ENCODE assay signal across 21 cellular contexts in the genomic region with DNA sequence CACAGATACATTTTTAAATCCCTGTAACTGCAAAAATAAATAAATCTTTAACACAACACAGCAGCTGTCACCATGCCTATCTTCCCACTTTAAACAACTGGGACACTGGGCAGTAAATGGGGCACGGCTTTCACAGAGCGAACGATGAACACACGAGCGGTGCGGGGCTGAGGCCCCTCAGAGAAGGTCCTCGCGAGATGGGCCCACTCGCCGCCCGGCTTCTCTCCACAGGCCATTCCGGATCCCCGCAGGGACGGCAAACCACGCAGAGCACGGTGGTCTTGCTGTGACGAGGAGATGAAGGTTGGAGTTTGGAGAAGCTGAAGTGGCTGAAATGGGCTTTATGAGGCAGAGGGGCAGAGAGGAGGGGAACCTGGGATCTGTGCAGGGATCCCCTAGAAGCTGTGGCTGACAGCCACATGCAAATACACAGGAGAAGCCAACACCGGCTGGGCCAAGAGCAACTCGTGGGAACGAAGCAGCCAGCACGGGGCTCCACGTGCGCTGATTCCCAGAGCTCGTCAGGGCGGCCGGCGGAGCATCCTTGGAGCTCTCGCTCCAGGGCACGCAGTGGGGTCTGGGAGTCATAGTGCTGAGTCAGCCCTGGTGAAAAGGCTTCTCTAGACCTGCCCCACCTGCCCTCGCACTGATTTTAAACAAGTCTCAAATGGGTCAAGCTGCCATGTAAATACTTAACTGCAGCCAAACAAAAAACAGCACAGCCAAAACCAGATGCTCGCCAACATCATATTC. TPM values are rescaled to one million over a fixed set of nuclear protein-coding genes. Genes with fewer than 3 reads are reported as not detected.
DNase-seq lines count a peak whose midpoint lies in the region; ATAC-seq and TF ChIP-seq lines count a peak whose summit lies in the region.
"Had no signal": no experiment of that assay in that cellular context is flagged by ENCODE, and none has a peak within 500 bp of the region (broad histone marks: within the 10 kb centered on the region; RNA-seq: fewer than 3 reads in every experiment).

No MANE protein-coding gene starts in this region.

- H3K9me3 Mint-ChIP-seq in endodermal cell, result no peaks in the 10 kb centered on the region
- no peaks in the 10 kb centered on the region for H3K9me3 Mint-ChIP-seq in nephron progenitor cell
- no peaks in the 10 kb centered on the region for H3K9me3 Mint-ChIP-seq in activated CD8-positive, alpha-beta memory T cell treated with anti-CD3 and anti-CD28 coated beads, Interleukin-2, amount 10 ng/mL, durations not matched to agents 7 days and 5 days (ENCODE audit: low read depth)
- H3K9me3 Mint-ChIP-seq: CD4-positive, alpha-beta memory T cell; IgD-negative memory B cell; T-cell had no signal

- TF ChIP-seq CTCF in endodermal cell (conservative IDR thresholded peaks at IDR 0.05), result no peak
- no peak for TF ChIP-seq CTCF in nephron progenitor cell (IDR thresholded peaks at IDR 0.05)

- H3K27ac Mint-ChIP-seq in endodermal cell (no peak overlapping the region), nephron progenitor cell (peak overlapping the region; percentile 29)
- no peak overlapping the region for H3K27ac Mint-ChIP-seq in activated CD8-positive, alpha-beta memory T cell treated with anti-CD3 and anti-CD28 coated beads, Interleukin-2, amount 10 ng/mL, durations not matched to agents 7 days and 5 days
- H3K27ac Mint-ChIP-seq: IgD-negative memory B cell, T-cell had no signal

- no peaks in the 10 kb centered on the region for H3K9me3 ChIP-seq in endodermal cell (ENCODE audit: control insufficient read depth, low read length)

- H3K9ac ChIP-seq in endodermal cell (ENCODE audit: extremely low read depth, low read length, poor library complexity, severe bottlenecking), result no peak overlapping the region

- H3K36me3 Mint-ChIP-seq in endodermal cell (ENCODE audit: low read depth) (peaks cover 65% of the 10 kb centered on the region), nephron progenitor cell (ENCODE audit: low read depth) (peaks cover 41% of the 10 kb centered on the region)
- peaks cover 4% of the 10 kb centered on the region for H3K36me3 Mint-ChIP-seq in activated CD8-positive, alpha-beta memory T cell treated with anti-CD3 and anti-CD28 coated beads, Interleukin-2, amount 10 ng/mL, durations not matched to agents 7 days and 5 days

- H3K4me1 ChIP-seq in endodermal cell (ENCODE audit: control insufficient read depth, insufficient read depth, low read length), result no peaks in the 10 kb centered on the region

- no peaks in the 10 kb centered on the region for H3K27me3 ChIP-seq in endodermal cell (ENCODE audit: control insufficient read depth, insufficient read depth, low read length, poor library complexity, severe bottlenecking)

- no peak for ATAC-seq in activated CD8-positive, alpha-beta memory T cell treated with anti-CD3 and anti-CD28 coated beads, Interleukin-2, amount 10 ng/mL, durations not matched to agents 7 days and 5 days
- ATAC-seq in HG02798 (IDR thresholded peaks at IDR 0.05; ENCODE audit: poor library complexity, unreplicated experiment), result no peak
- ATAC-seq: T-cell had no signal

- peak; percentile 78 for DNase-seq in ELF-1 (ENCODE audit: low read depth, low spot score)
- DNase-seq in NCI-H446 treated with DMSO at 0.1 percent for 48 hours (lab: John Stamatoyannopoulos, UW), result peak; percentile 38
- DNase-seq in endodermal cell, result peak; percentile 48
- no peak for DNase-seq in nephron progenitor cell
- DNase-seq in activated CD8-positive, alpha-beta memory T cell treated with anti-CD3 and anti-CD28 coated beads, Interleukin-2, amount 10 ng/mL, durations not matched to agents 7 days and 5 days, result no peak
- DNase-seq in DMS79 treated with DMSO at 0.1 percent for 48 hours (lab: John Stamatoyannopoulos, UW), result no peak
- no peak for DNase-seq in GM19240 (ENCODE audit: insufficient read length, low spot score)
- DNase-seq: C1 segment of cervical spinal cord; CD4-positive, alpha-beta memory T cell; COR-L47; DMS79; NCI-H1092; NCI-H1417 treated with DMSO at 0.1 percent for 48 hours; NCI-H1930; NCI-H2107; NCI-H526 treated with DMSO at 0.1 percent for 48 hours; PC-9; Right ventricle myocardium superior; T-cell had no signal

- H3K4me1 Mint-ChIP-seq in endodermal cell (peaks cover 7% of the 10 kb centered on the region), nephron progenitor cell (peaks cover 43% of the 10 kb centered on the region)
- H3K4me1 Mint-ChIP-seq in activated CD8-positive, alpha-beta memory T cell treated with anti-CD3 and anti-CD28 coated beads, Interleukin-2, amount 10 ng/mL, durations not matched to agents 7 days and 5 days, result no peaks in the 10 kb centered on the region
- H3K4me1 Mint-ChIP-seq: CD4-positive, alpha-beta memory T cell; IgD-negative memory B cell; T-cell had no signal

- H3K4me3 Mint-ChIP-seq in endodermal cell, result no peak overlapping the region
- H3K4me3 Mint-ChIP-seq in nephron progenitor cell, result no peak overlapping the region
- H3K4me3 Mint-ChIP-seq in activated CD8-positive, alpha-beta memory T cell treated with anti-CD3 and anti-CD28 coated beads, Interleukin-2, amount 10 ng/mL, durations not matched to agents 7 days and 5 days, result no peak overlapping the region
- H3K4me3 Mint-ChIP-seq: CD4-positive, alpha-beta memory T cell; IgD-negative memory B cell; T-cell had no signal

- no peak overlapping the region for H3K27ac ChIP-seq in endodermal cell (ENCODE audit: low read depth, low read length)
- H3K27ac ChIP-seq: PC-9 had no signal

- WGBS in endodermal cell (ENCODE audit: insufficient coverage in 1 of 2, insufficient read length in 1 of 2), 2 experiments, result 91 to 93% methylated on average over 20 to 31 of the region's 31 CpGs

- no peak overlapping the region for H3K4me3 ChIP-seq in endodermal cell (ENCODE audit: low read length)
- H3K4me3 ChIP-seq: PC-9 had no signal

- peaks cover 45% of the 10 kb centered on the region for H3K36me3 ChIP-seq in endodermal cell (ENCODE audit: control insufficient read depth, insufficient read depth, low read length)

- peaks cover 41% of the 10 kb centered on the region for H3K27me3 Mint-ChIP-seq in endodermal cell (ENCODE audit: insufficient read depth)
- peaks cover 5% of the 10 kb centered on the region for H3K27me3 Mint-ChIP-seq in nephron progenitor cell (ENCODE audit: low read depth, poor library complexity)
- no peaks in the 10 kb centered on the region for H3K27me3 Mint-ChIP-seq in activated CD8-positive, alpha-beta memory T cell treated with anti-CD3 and anti-CD28 coated beads, Interleukin-2, amount 10 ng/mL, durations not matched to agents 7 days and 5 days
- H3K27me3 Mint-ChIP-seq: CD4-positive, alpha-beta memory T cell; IgD-negative memory B cell; T-cell had no signal

- CTCF ChIA-PET in activated CD8-positive, alpha-beta memory T cell treated with anti-CD3 and anti-CD28 coated beads, Interleukin-2, amount 10 ng/mL, durations not matched to agents 7 days and 5 days (lab: Charles Lee), result interaction anchor here (0.9 kb wide), 1 partner anchor 222 kb away, joined by 3 read pairs; no protein-coding TSS in a partner anchor

RNA-seq across cellular contexts. Expression of a gene that starts 31.7 kb away (rescaled TPM):
- total RNA-seq in endodermal cell, result 10 to 100 TPM; 61.8 to 82.8 TPM
- polyA plus RNA-seq in endodermal cell (2013, experiment 1 of 2), result 25.7 TPM
- polyA plus RNA-seq in endodermal cell (2013, experiment 2 of 2), result 22.9 TPM
- 10 to 100 TPM; 70.2 to 73.9 TPM for total RNA-seq in activated CD8-positive, alpha-beta memory T cell treated with anti-CD3 and anti-CD28 coated beads, Interleukin-2, amount 10 ng/mL, durations not matched to agents 7 days and 5 days

RNA-seq across cellular contexts. Expression of a gene that starts 47.9 kb away (rescaled TPM):
- total RNA-seq in endodermal cell, result 10 to 100 TPM; 31.8 to 39.7 TPM
- 31.8 TPM for polyA plus RNA-seq in endodermal cell (2013, experiment 1 of 2)
- polyA plus RNA-seq in endodermal cell (2013, experiment 2 of 2), result 26.2 TPM
- total RNA-seq in activated CD8-positive, alpha-beta memory T cell treated with anti-CD3 and anti-CD28 coated beads, Interleukin-2, amount 10 ng/mL, durations not matched to agents 7 days and 5 days, result 100 to 1,000 TPM; 119 to 148 TPM

Comparison
In these comparisons a context has a peak if more than half of its experiments do, and no peak if none do; other contexts are left out.
1. DNase-seq: peak in ELF-1 (single experiment), NCI-H446 treated with DMSO at 0.1 percent for 48 hours (single experiment) and endodermal cell (single experiment); none in nephron progenitor cell (single experiment), activated CD8-positive, alpha-beta memory T cell treated with anti-CD3 and anti-CD28 coated beads, Interleukin-2, amount 10 ng/mL, durations not matched to agents 7 days and 5 days (single experiment), DMS79 treated with DMSO at 0.1 percent for 48 hours (single experiment) and GM19240 (single experiment).